In the genomic region with DNA sequence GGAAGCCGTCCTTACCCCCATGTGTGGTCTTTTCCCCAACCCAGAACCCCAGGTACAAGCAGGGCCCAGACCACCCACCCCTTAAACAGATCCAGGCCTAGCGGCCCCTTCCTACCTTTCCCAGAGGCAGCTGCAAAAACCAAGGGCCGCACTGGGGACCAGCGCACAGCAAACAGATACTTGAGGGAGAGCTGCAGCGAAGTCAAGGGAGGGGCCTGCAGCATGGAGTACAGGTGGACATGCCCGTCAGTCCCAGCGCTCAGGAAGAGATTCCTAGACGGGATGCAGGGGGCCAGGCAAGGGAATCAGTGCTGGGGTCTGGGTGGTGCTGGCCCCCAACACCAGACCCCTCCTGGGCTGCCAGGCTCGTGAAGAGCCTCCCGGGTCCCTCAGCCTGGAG, we compare ENCODE assay signal across 16 cellular contexts. TPM values are rescaled to one million over a fixed set of nuclear protein-coding genes. Genes with fewer than 3 reads are reported as not detected.
A peak's percentile ranks its signal among the peaks of the same experiment; 100 is the strongest.
DNase-seq lines count a peak whose midpoint lies in the region; ATAC-seq, FAIRE-seq and TF ChIP-seq lines count a peak whose summit lies in the region.
"Had no signal": no experiment of that assay in that cellular context is flagged by ENCODE, and none has a peak within 500 bp of the region (broad histone marks: within the 10 kb centered on the region; RNA-seq: fewer than 3 reads in every experiment).

No MANE protein-coding gene starts in this region.

- TF ChIP-seq CTCF in A549 (IDR thresholded peaks at IDR 0.05) (no peak), esophagus squamous epithelium (IDR thresholded peaks at IDR 0.05) (no peak), osteocyte (IDR thresholded peaks at IDR 0.05) (no peak)

- H3K36me3 Mint-ChIP-seq in osteocyte (ENCODE audit: unreplicated experiment), result peaks cover 37% of the 10 kb centered on the region
- peaks cover 20% of the 10 kb centered on the region for H3K36me3 Mint-ChIP-seq in activated T-cell treated with anti-CD3 and anti-CD28 coated beads, Interleukin-2, amount 50 U/mL, for 4 hours (ENCODE audit: insufficient read depth)

- POLR2A ChIA-PET in A549 (lab: Yijun Ruan, JAX), result interaction anchor here (2.4 kb wide), 1 partner anchor 51 kb away, joined by 24 read pairs; no protein-coding TSS in a partner anchor

- H3K9me3 ChIP-seq in A549, result no peaks in the 10 kb centered on the region
- H3K9me3 ChIP-seq in NT2/D1 (ENCODE audit: insufficient read depth, low read length), result no peaks in the 10 kb centered on the region
- H3K9me3 ChIP-seq in esophagus squamous epithelium, result no peaks in the 10 kb centered on the region

- no peak overlapping the region for H3K4me3 ChIP-seq in A549
- H3K4me3 ChIP-seq in NT2/D1 (ENCODE audit: insufficient read length, low read depth), result no peak overlapping the region
- H3K4me3 ChIP-seq in esophagus squamous epithelium, result no peak overlapping the region
- H3K4me3 ChIP-seq: K562, smooth muscle cell had no signal

- H3K4me3 Mint-ChIP-seq in osteocyte (ENCODE audit: unreplicated experiment), result no peak overlapping the region
- H3K4me3 Mint-ChIP-seq in activated T-cell treated with anti-CD3 and anti-CD28 coated beads, Interleukin-2, amount 50 U/mL, for 4 hours, result no peak overlapping the region
- H3K4me3 Mint-ChIP-seq: activated naive CD4-positive, alpha-beta T cell treated with anti-CD3 and anti-CD28 coated beads for 36 hours; natural killer cell treated with Interleukin-12 subunit alpha and Interleukin-12 subunit beta and Interleukin-15 and Interleukin-18, amount 100 ng/mL, for 72 hours; stimulated activated naive CD8-positive, alpha-beta T cell treated with anti-CD3 and anti-CD28 coated beads, Interleukin-15, amount 100 ng/mL, for 72 hours had no signal

- no peak for TF ChIP-seq RAD21 in A549 (conservative IDR thresholded peaks at IDR 0.05 in 1 of 2, IDR thresholded peaks at IDR 0.05 in 1 of 2)

- H3K27ac ChIP-seq in A549 (peak overlapping the region; percentile 97 to 99), esophagus squamous epithelium (peak overlapping the region; percentile 83 to 95 (median 88))

- no peaks in the 10 kb centered on the region for H3K9me3 Mint-ChIP-seq in osteocyte (ENCODE audit: unreplicated experiment)
- H3K9me3 Mint-ChIP-seq in activated T-cell treated with anti-CD3 and anti-CD28 coated beads, Interleukin-2, amount 50 U/mL, for 4 hours, result no peaks in the 10 kb centered on the region
- H3K9me3 Mint-ChIP-seq: activated naive CD4-positive, alpha-beta T cell treated with anti-CD3 and anti-CD28 coated beads for 36 hours; natural killer cell treated with Interleukin-12 subunit alpha and Interleukin-12 subunit beta and Interleukin-15 and Interleukin-18, amount 100 ng/mL, for 72 hours; stimulated activated naive CD8-positive, alpha-beta T cell treated with anti-CD3 and anti-CD28 coated beads, Interleukin-15, amount 100 ng/mL, for 72 hours had no signal

- H3K27me3 ChIP-seq in NT2/D1 (ENCODE audit: insufficient read depth, insufficient read length) (no peaks in the 10 kb centered on the region), esophagus squamous epithelium (no peaks in the 10 kb centered on the region)

- no peak for ATAC-seq in A549
- no peak for ATAC-seq in activated T-cell treated with anti-CD3 and anti-CD28 coated beads, Interleukin-2, amount 50 U/mL, for 4 hours
- ATAC-seq in GM18870 (IDR thresholded peaks at IDR 0.05; ENCODE audit: unreplicated experiment), result no peak
- ATAC-seq: K562 had no signal

- H3K36me3 ChIP-seq in NT2/D1 (ENCODE audit: insufficient read depth, insufficient read length, low read length), result peaks cover 88% of the 10 kb centered on the region
- H3K36me3 ChIP-seq in esophagus squamous epithelium, result peaks cover 29 to 79% (median 40%) of the 10 kb centered on the region in 3 donors

- H3K9ac ChIP-seq in NT2/D1 (ENCODE audit: insufficient read length, low read depth), result peak overlapping the region; percentile 57

- 97% methylated on average over 10 of the region's 10 CpGs for WGBS in A549 (ENCODE audit: missing lambda C conversion rate)
- 80 to 86% methylated on average over 3 of the region's 10 CpGs for WGBS in esophagus squamous epithelium, 2 donors

- CTCF ChIA-PET in A549 (lab: Yijun Ruan, JAX), result interaction anchor here (0.9 to 7.4 kb wide), 19 partner anchors 11 to 338 kb away, joined by 3 to 61 read pairs (median 6); a partner anchor contains a TSS

- DNase-seq in A549 (ENCODE audit: low read depth in 1 of 2, low spot score in 1 of 2) (no peak), NT2/D1 (ENCODE audit: low read depth, low spot score) (no peak), esophagus squamous epithelium (lab: John Stamatoyannopoulos, UW) (no peak), osteocyte (ENCODE audit: extremely low spot score, unreplicated experiment) (no peak), NCI-H1930 (lab: John Stamatoyannopoulos, UW) (no peak), GM19238 (ENCODE audit: insufficient read length, low spot score) (no peak)
- DNase-seq in activated T-cell treated with anti-CD3 and anti-CD28 coated beads, Interleukin-2, amount 50 U/mL, for 4 hours, result no peak
- DNase-seq: activated naive CD4-positive, alpha-beta T cell treated with anti-CD3 and anti-CD28 coated beads for 36 hours; AML-193; central memory CD4-positive, alpha-beta T cell; GOT3; stimulated activated naive CD8-positive, alpha-beta T cell treated with anti-CD3 and anti-CD28 coated beads, Interleukin-15, amount 100 ng/mL, for 72 hours had no signal

- H3K4me2 ChIP-seq in A549, result peak overlapping the region; percentile 93; the same call in 2 of the 3 replicates
- H3K4me2 ChIP-seq: smooth muscle cell had no signal

- peak overlapping the region; percentile 96 for H3K27ac Mint-ChIP-seq in osteocyte (ENCODE audit: unreplicated experiment)
- H3K27ac Mint-ChIP-seq: activated naive CD4-positive, alpha-beta T cell treated with anti-CD3 and anti-CD28 coated beads for 36 hours; natural killer cell treated with Interleukin-12 subunit alpha and Interleukin-12 subunit beta and Interleukin-15 and Interleukin-18, amount 100 ng/mL, for 72 hours had no signal

- FAIRE-seq in A549 (lab: Jason Lieb, UNC), result no peak
- FAIRE-seq: K562 had no signal

- H3K4me1 ChIP-seq in A549 (peaks cover 56% of the 10 kb centered on the region), NT2/D1 (ENCODE audit: insufficient read depth, insufficient read length) (peaks cover 35% of the 10 kb centered on the region), esophagus squamous epithelium (peaks cover 20 to 40% (median 24%) of the 10 kb centered on the region in 3 donors)

- intact Hi-C loops in esophagus squamous epithelium (cut with DNase I), result no loop called here

- H3K4me1 Mint-ChIP-seq in osteocyte (ENCODE audit: unreplicated experiment), result peaks cover 51% of the 10 kb centered on the region
- H3K4me1 Mint-ChIP-seq in activated T-cell treated with anti-CD3 and anti-CD28 coated beads, Interleukin-2, amount 50 U/mL, for 4 hours (ENCODE audit: low read depth), result no peaks in the 10 kb centered on the region
- H3K4me1 Mint-ChIP-seq: stimulated activated naive CD8-positive, alpha-beta T cell treated with anti-CD3 and anti-CD28 coated beads, Interleukin-15, amount 100 ng/mL, for 72 hours had no signal

- H3K27me3 Mint-ChIP-seq in osteocyte (ENCODE audit: unreplicated experiment), result no peaks in the 10 kb centered on the region
- H3K27me3 Mint-ChIP-seq in activated T-cell treated with anti-CD3 and anti-CD28 coated beads, Interleukin-2, amount 50 U/mL, for 4 hours (ENCODE audit: low read depth), result no peaks in the 10 kb centered on the region
- H3K27me3 Mint-ChIP-seq: natural killer cell treated with Interleukin-12 subunit alpha and Interleukin-12 subunit beta and Interleukin-15 and Interleukin-18, amount 100 ng/mL, for 72 hours; stimulated activated naive CD8-positive, alpha-beta T cell treated with anti-CD3 and anti-CD28 coated beads, Interleukin-15, amount 100 ng/mL, for 72 hours had no signal

- no peak for TF ChIP-seq EP300 in A549 (IDR thresholded peaks at IDR 0.05)

- no peak for TF ChIP-seq POLR2A in A549 (IDR thresholded peaks at IDR 0.05; ENCODE audit: low read length)
- no peak for TF ChIP-seq POLR2A in esophagus squamous epithelium (IDR thresholded peaks at IDR 0.05)

TF ChIP-seq in A549, 52 proteins besides CTCF, POLR2A, EP300 and RAD21 (continues in another document):
- TF ChIP-seq SMC3 (IDR thresholded peaks at IDR 0.05) (no peak), KDM5A (IDR thresholded peaks at IDR 0.05) (no peak), HOXB13 (CRISPR knock-in tag; IDR thresholded peaks at IDR 0.05; ENCODE audit: low read depth) (no peak), SREBF2 (IDR thresholded peaks at IDR 0.05) (no peak), FOSL2 (IDR thresholded peaks at IDR 0.05) (no peak), FOSL2 (CRISPR knock-in tag; IDR thresholded peaks at IDR 0.05) (no peak)
- TF ChIP-seq, protein P1, sequence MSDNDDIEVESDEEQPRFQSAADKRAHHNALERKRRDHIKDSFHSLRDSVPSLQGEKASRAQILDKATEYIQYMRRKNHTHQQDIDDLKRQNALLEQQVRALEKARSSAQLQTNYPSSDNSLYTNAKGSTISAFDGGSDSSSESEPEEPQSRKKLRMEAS (IDR thresholded peaks at IDR 0.05), result no peak
- TF ChIP-seq, protein P2, sequence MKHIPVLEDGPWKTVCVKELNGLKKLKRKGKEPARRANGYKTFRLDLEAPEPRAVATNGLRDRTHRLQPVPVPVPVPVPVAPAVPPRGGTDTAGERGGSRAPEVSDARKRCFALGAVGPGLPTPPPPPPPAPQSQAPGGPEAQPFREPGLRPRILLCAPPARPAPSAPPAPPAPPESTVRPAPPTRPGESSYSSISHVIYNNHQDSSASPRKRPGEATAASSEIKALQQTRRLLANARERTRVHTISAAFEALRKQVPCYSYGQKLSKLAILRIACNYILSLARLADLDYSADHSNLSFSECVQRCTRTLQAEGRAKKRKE (CRISPR knock-in tag; IDR thresholded peaks at IDR 0.05; ENCODE audit: low read depth), result no peak

RNA-seq across cellular contexts. Expression of a gene that starts 22.5 kb away (rescaled TPM):
- polyA plus RNA-seq in A549 (2011; rRNA removed), result 57.3 and 62.8 TPM in 2 replicates
- polyA plus RNA-seq in A549 (2012; cell fraction: cytosol; rRNA removed), result 184 and 236 TPM in 2 replicates
- polyA plus RNA-seq in A549 (2012; cell fraction: nucleus; rRNA removed), result 313 and 398 TPM in 2 replicates
- 113 to 117 TPM (median 114 TPM) in 3 replicates for polyA plus RNA-seq in A549 (2017; fragmentation: RNase III; extraction: RNeasy Plus Mini Kit Qiagen cat#74134 plus additional on column Dnase treatment)
- polyA minus RNA-seq in A549 (2011; rRNA and poly(A)+ RNA removed), result 47.5 and 81.7 TPM in 2 replicates
- total RNA-seq in esophagus squamous epithelium, result 10 to 100 TPM; 39.7 to 65.9 (median 54.4) TPM
- total RNA-seq in osteocyte, result 62.5 and 68.6 TPM in 2 replicates
- 10 to 100 TPM; 27.4 to 37.4 (median 32.0) TPM for total RNA-seq in activated T-cell treated with anti-CD3 and anti-CD28 coated beads, Interleukin-2, amount 50 U/mL, for 4 hours

RNA-seq across cellular contexts. Expression of a gene that starts 54.9 kb away (rescaled TPM):
- 293 and 518 TPM in 2 replicates for polyA plus RNA-seq in A549 (2011; rRNA removed)
- polyA plus RNA-seq in A549 (2012; cell fraction: cytosol; rRNA removed), result 78.7 and 85.2 TPM in 2 replicates
- 34.6 and 48.0 TPM in 2 replicates for polyA plus RNA-seq in A549 (2012; cell fraction: nucleus; rRNA removed)
- polyA plus RNA-seq in A549 (2017; fragmentation: RNase III; extraction: RNeasy Plus Mini Kit Qiagen cat#74134 plus additional on column Dnase treatment), result 538 to 546 TPM (median 544 TPM) in 3 replicates
- 108 TPM in 2 replicates for polyA minus RNA-seq in A549 (2011; rRNA and poly(A)+ RNA removed)
- total RNA-seq in esophagus squamous epithelium, result 100 to 1,000 TPM in 3 of 4 donors, 10 to 100 TPM in 1; 83.5 to 253 (median 215) TPM
- total RNA-seq in osteocyte, result 381 and 382 TPM in 2 replicates
- 100 to 1,000 TPM; 761 to 865 (median 792) TPM for total RNA-seq in activated T-cell treated with anti-CD3 and anti-CD28 coated beads, Interleukin-2, amount 50 U/mL, for 4 hours
